14 cellular contexts compared by ENCODE assay signal in genomic region chr4:38060829-38061431, GRCh38.
A peak's percentile ranks its signal among the peaks of the same experiment; 100 is the strongest.
DNase-seq lines count a peak whose midpoint lies in the region; ATAC-seq and TF ChIP-seq lines count a peak whose summit lies in the region.
"Had no signal": no experiment of that assay in that cellular context is flagged by ENCODE, and none has a peak within 500 bp of the region (broad histone marks: within the 10 kb centered on the region; RNA-seq: fewer than 3 reads in every experiment).

No MANE protein-coding gene starts in this region.

- ATAC-seq in SK-N-SH treated with all-trans-retinoic acid at 6 μM for 48 hours: peak; percentile 85
- ATAC-seq in HG03025 (IDR thresholded peaks at IDR 0.05; ENCODE audit: low FRiP score, unreplicated experiment): no peak
- ATAC-seq: Right ventricle myocardium inferior; stimulated activated naive CD8-positive, alpha-beta T cell treated with anti-CD3 and anti-CD28 coated beads, Interleukin-15, amount 100 ng/mL, for 72 hours had no signal

- H3K9ac ChIP-seq in neural progenitor cell: no peak overlapping the region

- peaks cover 54% of the 10 kb centered on the region for H3K4me1 Mint-ChIP-seq in neural progenitor cell

- POLR2A ChIA-PET in GM10248 (lab: Yijun Ruan, JAX): no interaction called here

- H3K4me3 ChIP-seq in fibroblast of pulmonary artery (replicated peaks; ENCODE audit: low read depth, low read length) (no peak overlapping the region), neural progenitor cell (no peak overlapping the region)

- no peak overlapping the region for H2AFZ ChIP-seq in neural progenitor cell (replicated peaks)

- H3K36me3 ChIP-seq in neural progenitor cell: peaks cover 3% of the 10 kb centered on the region

- TF ChIP-seq CTCF in fibroblast of pulmonary artery (IDR thresholded peaks at IDR 0.05; ENCODE audit: low read length, missing control alignments): no peak
- TF ChIP-seq CTCF in neural progenitor cell (IDR thresholded peaks at IDR 0.05): no peak
- TF ChIP-seq CTCF in GM10248 (IDR thresholded peaks at IDR 0.05; ENCODE audit: control extremely low read depth, extremely low read depth, low read depth, missing control alignments): no peak

- in situ Hi-C loops in ACHN (cut with HindIII; ENCODE audit: low pct_ligation_motif_present, low pct_unique_long_range_greater_than_20kb, low sequenced_read_pairs): no loop called here

- peak overlapping the region; percentile 74 for H3K27ac Mint-ChIP-seq in neural progenitor cell
- H3K27ac Mint-ChIP-seq: CD4-positive, alpha-beta T cell had no signal

- H3K4me1 ChIP-seq in neural progenitor cell: peaks cover 8% of the 10 kb centered on the region

- no peaks in the 10 kb centered on the region for H3K9me3 Mint-ChIP-seq in neural progenitor cell
- H3K9me3 Mint-ChIP-seq: CD4-positive, alpha-beta T cell; stimulated activated naive CD8-positive, alpha-beta T cell treated with anti-CD3 and anti-CD28 coated beads, Interleukin-15, amount 100 ng/mL, for 72 hours had no signal

- DNase-seq in EH (ENCODE audit: low read depth) (peak; percentile 68), fibroblast of pulmonary artery (ENCODE audit: low read depth) (peak; percentile 74), neural progenitor cell (ENCODE audit: low spot score) (no peak), GM10248 (ENCODE audit: extremely low spot score) (no peak), DMS 273 (lab: John Stamatoyannopoulos, UW; ENCODE audit: unreplicated experiment) (no peak), ACHN (no peak)
- DNase-seq: CD4-positive, alpha-beta T cell; NCI-H187; NCI-H748 treated with DMSO at 0.1 percent for 48 hours; stimulated activated CD4-positive, alpha-beta T cell treated with anti-CD3 and anti-CD28 coated beads, Interleukin-4, amount 100 ng/mL, for 1 hour; stimulated activated naive CD8-positive, alpha-beta T cell treated with anti-CD3 and anti-CD28 coated beads, Interleukin-15, amount 100 ng/mL, for 72 hours had no signal

- no peaks in the 10 kb centered on the region for H3K79me2 ChIP-seq in neural progenitor cell (ENCODE audit: low read depth)

- peaks cover 2% of the 10 kb centered on the region for H3K27me3 Mint-ChIP-seq in neural progenitor cell (ENCODE audit: insufficient read depth, low read depth)
- H3K27me3 Mint-ChIP-seq: CD4-positive, alpha-beta T cell; stimulated activated naive CD8-positive, alpha-beta T cell treated with anti-CD3 and anti-CD28 coated beads, Interleukin-15, amount 100 ng/mL, for 72 hours had no signal

- H3K36me3 Mint-ChIP-seq in neural progenitor cell: peaks cover 7% of the 10 kb centered on the region

- no peak overlapping the region for H3K4me3 Mint-ChIP-seq in neural progenitor cell
- H3K4me3 Mint-ChIP-seq: stimulated activated naive CD8-positive, alpha-beta T cell treated with anti-CD3 and anti-CD28 coated beads, Interleukin-15, amount 100 ng/mL, for 72 hours had no signal

- no peaks in the 10 kb centered on the region for H4K20me1 ChIP-seq in neural progenitor cell (ENCODE audit: low read depth)

- H3K27me3 ChIP-seq in neural progenitor cell: no peaks in the 10 kb centered on the region

- no peaks in the 10 kb centered on the region for H3K9me3 ChIP-seq in neural progenitor cell (ENCODE audit: low read depth)

- peaks cover 4% of the 10 kb centered on the region for H3F3A ChIP-seq in neural progenitor cell (ENCODE audit: low read depth)

- no peak overlapping the region for H3K27ac ChIP-seq in neural progenitor cell

- CTCF ChIA-PET in GM10248 (lab: Yijun Ruan, JAX): interaction anchor here (0.6 to 3.6 kb wide), 4 partner anchors 10 to 670 kb away, joined by 3 to 26 read pairs (median 5); no protein-coding TSS in a partner anchor

- no peak overlapping the region for H3K4me2 ChIP-seq in neural progenitor cell

TF ChIP-seq in SK-N-SH treated with all-trans-retinoic acid at 6 μM for 48 hours, 23 proteins besides CTCF, POLR2A, EP300 and RAD21:
- TF ChIP-seq ZNF8 (CRISPR knock-in tag; IDR thresholded peaks at IDR 0.05): no peak
- no peak for TF ChIP-seq ZNF565 (CRISPR knock-in tag; conservative IDR thresholded peaks at IDR 0.05; ENCODE audit: low read depth)
- no peak for TF ChIP-seq BACH2 (CRISPR knock-in tag; IDR thresholded peaks at IDR 0.05; ENCODE audit: borderline replicate concordance)
- TF ChIP-seq ZC3H10 (CRISPR knock-in tag; IDR thresholded peaks at IDR 0.05): no peak
- no peak for TF ChIP-seq ZNF70 (CRISPR knock-in tag; IDR thresholded peaks at IDR 0.05)
- no peak for TF ChIP-seq GLIS3 (CRISPR knock-in tag; IDR thresholded peaks at IDR 0.05)
- no peak for TF ChIP-seq CREB5 (CRISPR knock-in tag; IDR thresholded peaks at IDR 0.05; ENCODE audit: low read depth)
- TF ChIP-seq TCF4 (CRISPR knock-in tag; IDR thresholded peaks at IDR 0.05; ENCODE audit: borderline replicate concordance): peak; percentile 68
- TF ChIP-seq ESRRG (CRISPR knock-in tag; IDR thresholded peaks at IDR 0.05): no peak
- no peak for TF ChIP-seq SNAI2 (CRISPR knock-in tag; IDR thresholded peaks at IDR 0.05)
- peak; percentile 61 for TF ChIP-seq ISL1 (CRISPR knock-in tag; IDR thresholded peaks at IDR 0.05)

Comparison
In these comparisons a context has a peak if more than half of its experiments do, and no peak if none do; other contexts are left out.
1. DNase-seq: peak in EH (single experiment) and fibroblast of pulmonary artery (single experiment); none in neural progenitor cell (single experiment), GM10248 (single experiment), DMS 273 (single experiment) and ACHN (single experiment).